9 cellular contexts compared by ENCODE assay signal in genomic region chr19:6065685-6066365, GRCh38. TPM values are rescaled to one million over a fixed set of nuclear protein-coding genes. Genes with fewer than 3 reads are reported as not detected.
DNase-seq lines count a peak whose midpoint lies in the region; ATAC-seq and TF ChIP-seq lines count a peak whose summit lies in the region.
"Had no signal": no experiment of that assay in that cellular context is flagged by ENCODE, and none has a peak within 500 bp of the region (broad histone marks: within the 10 kb centered on the region; RNA-seq: fewer than 3 reads in every experiment).

No MANE protein-coding gene starts in this region.

- no peaks in the 10 kb centered on the region for H3K27me3 ChIP-seq in GM23338 (ENCODE audit: insufficient read depth)
- no peaks in the 10 kb centered on the region for H3K27me3 ChIP-seq in right atrium auricular region
- H3K27me3 ChIP-seq: ovary had no signal

- peak; percentile 71 for DNase-seq in GM23338 (ENCODE audit: low spot score)
- DNase-seq in NOMO-1 treated with DMSO at 0.1 percent for 48 hours (lab: John Stamatoyannopoulos, UW; ENCODE audit: unreplicated experiment) = peak; percentile 92
- DNase-seq in activated T-helper 1 cell treated with anti-CD3 and anti-CD28 coated beads, Interleukin-12 subunit alpha, Interleukin-12 subunit beta, Interleukin-2, Interleukin-4 antibody, amounts not matched to agents 30 ng/mL and 10 ng/mL and 1 ng/mL, durations not matched to agents 14 hours and 24 hours and 36 hours (ENCODE audit: low spot score) = no peak
- DNase-seq in right atrium auricular region (ENCODE audit: low spot score) = peak; percentile 80
- peak; percentile 38 for DNase-seq in stimulated activated CD4-positive, alpha-beta T cell treated with anti-CD3 and anti-CD28 coated beads, Interleukin-12 subunit alpha, Interleukin-12 subunit beta, amount 100 ng/mL, for 4 hours
- DNase-seq in SW 1271 (lab: John Stamatoyannopoulos, UW) = no peak

- no peaks in the 10 kb centered on the region for H3K36me3 ChIP-seq in GM23338 (ENCODE audit: insufficient read depth)
- no peaks in the 10 kb centered on the region for H3K36me3 ChIP-seq in right atrium auricular region
- H3K36me3 ChIP-seq: ovary had no signal

- H3K4me2 ChIP-seq in GM23338 = peak overlapping the region; percentile 26; the same call in 1 of the 2 replicates

- ATAC-seq in GM23338 (peak; percentile 43; the same call in 2 of the 3 replicates), GM21447 (IDR thresholded peaks at IDR 0.05; ENCODE audit: unreplicated experiment) (no peak), HG03097 (IDR thresholded peaks at IDR 0.05; ENCODE audit: low FRiP score, unreplicated experiment) (no peak)

- peak overlapping the region; percentile 14; the same call in 1 of the 2 replicates for H3K27ac Mint-ChIP-seq in GM23338
- peak overlapping the region; percentile 81 for H3K27ac Mint-ChIP-seq in activated T-helper 1 cell treated with anti-CD3 and anti-CD28 coated beads, Interleukin-12 subunit alpha, Interleukin-12 subunit beta, Interleukin-2, Interleukin-4 antibody, amounts not matched to agents 30 ng/mL and 10 ng/mL and 1 ng/mL, durations not matched to agents 14 hours and 24 hours and 36 hours

- H3K9me2 ChIP-seq in GM23338 (ENCODE audit: insufficient read depth) = no peaks in the 10 kb centered on the region

- H3K9me3 Mint-ChIP-seq in GM23338 = peaks cover 6% of the 10 kb centered on the region; the same call in 2 of the 3 replicates
- H3K9me3 Mint-ChIP-seq in activated T-helper 1 cell treated with anti-CD3 and anti-CD28 coated beads, Interleukin-12 subunit alpha, Interleukin-12 subunit beta, Interleukin-2, Interleukin-4 antibody, amounts not matched to agents 30 ng/mL and 10 ng/mL and 1 ng/mL, durations not matched to agents 14 hours and 24 hours and 36 hours = peaks cover 6% of the 10 kb centered on the region

- H3K27ac ChIP-seq in GM23338 (ENCODE audit: low read depth) = no peak overlapping the region
- peak overlapping the region; percentile 74 to 94 for H3K27ac ChIP-seq in right atrium auricular region

- no peaks in the 10 kb centered on the region for H3F3A ChIP-seq in GM23338 (replicated peaks; ENCODE audit: low read depth)

- H3K4me1 ChIP-seq in GM23338 (ENCODE audit: insufficient read depth) (peaks cover 5% of the 10 kb centered on the region; the same call in 1 of the 2 replicates), right atrium auricular region (peaks cover 0 to 85% of the 10 kb centered on the region in 2 donors)

- H3K27me3 Mint-ChIP-seq in GM23338 (ENCODE audit: insufficient read depth, low read depth, poor library complexity) = peaks cover 9% of the 10 kb centered on the region
- no peaks in the 10 kb centered on the region for H3K27me3 Mint-ChIP-seq in activated T-helper 1 cell treated with anti-CD3 and anti-CD28 coated beads, Interleukin-12 subunit alpha, Interleukin-12 subunit beta, Interleukin-2, Interleukin-4 antibody, amounts not matched to agents 30 ng/mL and 10 ng/mL and 1 ng/mL, durations not matched to agents 14 hours and 24 hours and 36 hours (ENCODE audit: insufficient read depth)

- no peaks in the 10 kb centered on the region; the same call in 2 of the 3 replicates for H3K36me3 Mint-ChIP-seq in GM23338 (ENCODE audit: low read depth)
- H3K36me3 Mint-ChIP-seq in activated T-helper 1 cell treated with anti-CD3 and anti-CD28 coated beads, Interleukin-12 subunit alpha, Interleukin-12 subunit beta, Interleukin-2, Interleukin-4 antibody, amounts not matched to agents 30 ng/mL and 10 ng/mL and 1 ng/mL, durations not matched to agents 14 hours and 24 hours and 36 hours (ENCODE audit: low read depth) = peaks cover 4% of the 10 kb centered on the region

- intact Hi-C loops in activated T-helper 1 cell treated with anti-CD3 and anti-CD28 coated beads, Interleukin-12 subunit alpha, Interleukin-12 subunit beta, Interleukin-2, Interleukin-4 antibody, amounts not matched to agents 30 ng/mL and 10 ng/mL and 1 ng/mL, durations not matched to agents 14 hours and 24 hours and 36 hours (cut with micrococcal nuclease) = loop anchor here (1.0 to 5.0 kb wide), 3 partner anchors 27 to 61 kb away; partner anchors contain the start of gene RFX2

- no peak for TF ChIP-seq CTCF in GM23338 (conservative IDR thresholded peaks at IDR 0.05; ENCODE audit: low read depth in 2 of 2)
- TF ChIP-seq CTCF in right atrium auricular region (IDR thresholded peaks at IDR 0.05) = no peak

- H4K20me1 ChIP-seq in GM23338 (replicated peaks; ENCODE audit: insufficient read depth) = no peaks in the 10 kb centered on the region

- peaks cover 19% of the 10 kb centered on the region for H3K4me1 Mint-ChIP-seq in GM23338
- H3K4me1 Mint-ChIP-seq in activated T-helper 1 cell treated with anti-CD3 and anti-CD28 coated beads, Interleukin-12 subunit alpha, Interleukin-12 subunit beta, Interleukin-2, Interleukin-4 antibody, amounts not matched to agents 30 ng/mL and 10 ng/mL and 1 ng/mL, durations not matched to agents 14 hours and 24 hours and 36 hours (ENCODE audit: low read depth) = peaks cover 48% of the 10 kb centered on the region

- no peak overlapping the region for H3K4me3 ChIP-seq in GM23338
- peak overlapping the region in 1 of 2 donors; percentile 9 for H3K4me3 ChIP-seq in right atrium auricular region
- H3K4me3 ChIP-seq: ovary had no signal

- H3K79me2 ChIP-seq in GM23338 (replicated peaks; ENCODE audit: insufficient read depth) = no peaks in the 10 kb centered on the region

- no peak overlapping the region for H3K4me3 Mint-ChIP-seq in GM23338
- peak overlapping the region; percentile 32 for H3K4me3 Mint-ChIP-seq in activated T-helper 1 cell treated with anti-CD3 and anti-CD28 coated beads, Interleukin-12 subunit alpha, Interleukin-12 subunit beta, Interleukin-2, Interleukin-4 antibody, amounts not matched to agents 30 ng/mL and 10 ng/mL and 1 ng/mL, durations not matched to agents 14 hours and 24 hours and 36 hours

- no peaks in the 10 kb centered on the region for H3K9me3 ChIP-seq in right atrium auricular region
- H3K9me3 ChIP-seq: ovary had no signal

- no peak overlapping the region for H2AFZ ChIP-seq in GM23338

TF ChIP-seq in GM23338, 12 proteins besides CTCF, POLR2A, EP300 and RAD21 (continues in another document):
- TF ChIP-seq POLR2AphosphoS5 (IDR thresholded peaks at IDR 0.05; ENCODE audit: low read depth) (no peak), ZNF114 (CRISPR knock-in tag; IDR thresholded peaks at IDR 0.05) (no peak), EZH2 (IDR thresholded peaks at IDR 0.05; ENCODE audit: low read depth, unreplicated experiment) (no peak), REST (IDR thresholded peaks at IDR 0.05; ENCODE audit: unreplicated experiment) (no peak), ZNF331 (CRISPR knock-in tag; IDR thresholded peaks at IDR 0.05; ENCODE audit: low read depth) (no peak), JUNB (IDR thresholded peaks at IDR 0.05; ENCODE audit: unreplicated experiment) (no peak), EZH2phosphoT487 (IDR thresholded peaks at IDR 0.05; ENCODE audit: unreplicated experiment) (no peak), ETS1 (IDR thresholded peaks at IDR 0.05) (no peak), STAT1 (IDR thresholded peaks at IDR 0.05; ENCODE audit: unreplicated experiment) (no peak), NANOG (IDR thresholded peaks at IDR 0.05; ENCODE audit: borderline replicate concordance) (no peak)

RNA-seq across cellular contexts. Expression of gene RFX2, which starts 44.5 kb away (rescaled TPM):
- total RNA-seq in GM23338 (2014; rRNA removed; shearing (Covaris generic)) = 4.6 and 5.2 TPM in 2 replicates
- polyA plus RNA-seq in GM23338 (2016; fragmentation: Nextera tagmentation; extraction: Ambion mirVana) = 11.5 and 13.0 TPM in 2 replicates
- 9.2 and 10.2 TPM in 2 replicates for total RNA-seq in activated T-helper 1 cell treated with anti-CD3 and anti-CD28 coated beads, Interleukin-12 subunit alpha, Interleukin-12 subunit beta, Interleukin-2, Interleukin-4 antibody, amounts not matched to agents 30 ng/mL and 10 ng/mL and 1 ng/mL, durations not matched to agents 14 hours and 24 hours and 36 hours
- total RNA-seq in right atrium auricular region = 10 to 100 TPM; 12.7 to 16.1 TPM

Comparison
In these comparisons a context has a peak if more than half of its experiments do, and no peak if none do; other contexts are left out.
1. DNase-seq: peak in GM23338 (single experiment), NOMO-1 treated with DMSO at 0.1 percent for 48 hours (single experiment), right atrium auricular region (single experiment) and stimulated activated CD4-positive, alpha-beta T cell treated with anti-CD3 and anti-CD28 coated beads, Interleukin-12 subunit alpha, Interleukin-12 subunit beta, amount 100 ng/mL, for 4 hours (single experiment); none in activated T-helper 1 cell treated with anti-CD3 and anti-CD28 coated beads, Interleukin-12 subunit alpha, Interleukin-12 subunit beta, Interleukin-2, Interleukin-4 antibody, amounts not matched to agents 30 ng/mL and 10 ng/mL and 1 ng/mL, durations not matched to agents 14 hours and 24 hours and 36 hours (single experiment) and SW 1271 (0 of 2).